Comparison of ENCODE assay signal across 9 cellular contexts in genomic region chr10:95236068-95236903, GRCh38. TPM values are rescaled to one million over a fixed set of nuclear protein-coding genes. Genes with fewer than 3 reads are reported as not detected.
DNase-seq lines count a peak whose midpoint lies in the region; ATAC-seq, FAIRE-seq and TF ChIP-seq lines count a peak whose summit lies in the region.
"Had no signal": no experiment of that assay in that cellular context is flagged by ENCODE, and none has a peak within 500 bp of the region (broad histone marks: within the 10 kb centered on the region; RNA-seq: fewer than 3 reads in every experiment).

No MANE protein-coding gene starts in this region.

- CTCF ChIA-PET in PC-3 (lab: Charles Lee): interaction anchor here (1.1 kb wide), 1 partner anchor 35 kb away, joined by 3 read pairs; no protein-coding TSS in a partner anchor
- CTCF ChIA-PET in HepG2 (lab: Yijun Ruan, JAX; ENCODE audit: low intra/inter-chr PET ratio, low total read pairs): no interaction called here
- CTCF ChIA-PET in HEK293T (lab: Yijun Ruan, JAX): interaction anchor here (1.5 kb wide), 1 partner anchor 130 kb away, joined by 4 read pairs; no protein-coding TSS in a partner anchor

- H3K4me3 ChIP-seq in left ventricle myocardium inferior (no peak overlapping the region), PC-3 (ENCODE audit: low read length) (peak overlapping the region; percentile 22; the same call in 1 of the 2 replicates), HepG2 (replicated peaks in 1 of 3; ENCODE audit: insufficient read depth in 1 of 3, low read depth in 2 of 3, low read length in 3 of 3) (no peak overlapping the region)

- H3F3A ChIP-seq in PC-3 (ENCODE audit: low read length, unreplicated experiment): peaks cover 6% of the 10 kb centered on the region

- no peak for TF ChIP-seq POLR2A in HepG2 (IDR thresholded peaks at IDR 0.05; ENCODE audit: insufficient read depth in 1 of 2, low read depth in 2 of 2, low read length in 2 of 2)

- H3K9me3 ChIP-seq in left ventricle myocardium inferior (replicated peaks): no peaks in the 10 kb centered on the region
- H3K9me3 ChIP-seq in PC-3 (ENCODE audit: low read length): no peaks in the 10 kb centered on the region
- no peaks in the 10 kb centered on the region for H3K9me3 ChIP-seq in HepG2 (ENCODE audit: low read length)

- H2AFZ ChIP-seq in PC-3 (ENCODE audit: low read length): no peak overlapping the region
- H2AFZ ChIP-seq in HepG2 (ENCODE audit: low read length): no peak overlapping the region

- peak overlapping the region; percentile 68 for H3K4me2 ChIP-seq in PC-3 (ENCODE audit: low read length)
- no peak overlapping the region for H3K4me2 ChIP-seq in HepG2 (ENCODE audit: low read depth, low read length)

- H3K9me2 ChIP-seq in PC-3 (replicated peaks; ENCODE audit: low read length): no peaks in the 10 kb centered on the region

- POLR2A ChIA-PET in PC-3 (lab: Charles Lee; ENCODE audit: unreplicated experiment) (no interaction called here), HepG2 (lab: Yijun Ruan, JAX) (no interaction called here), HEK293T (lab: Yijun Ruan, JAX) (no interaction called here)

- TF ChIP-seq EP300 in HepG2 (IDR thresholded peaks at IDR 0.05; ENCODE audit: low read depth in 2 of 2, low read length in 2 of 2) (no peak), HepG2 (CRISPR knock-in tag; IDR thresholded peaks at IDR 0.05; ENCODE audit: borderline replicate concordance) (no peak)

- intact Hi-C loops in left ventricle myocardium superior (cut with micrococcal nuclease) (no loop called here), left ventricle myocardium inferior (cut with micrococcal nuclease) (no loop called here), PC-3 (cut with micrococcal nuclease) (no loop called here), HepG2 (cut with micrococcal nuclease; ENCODE audit: unreplicated experiment) (no loop called here)

- no TSS peak for BruUV-seq in PC-3 (replicated peaks; lab: Mats Ljungman, UMichigan)
- no TSS peak for BruUV-seq in HepG2 (replicated peaks; lab: Mats Ljungman, UMichigan)

- no peak for DNase-seq in left ventricle myocardium superior
- DNase-seq in left ventricle myocardium inferior: no peak
- DNase-seq in PC-3: peak; percentile 73
- DNase-seq in glomerular visceral epithelial cell (ENCODE audit: extremely low spot score): peak; percentile 71
- no peak for DNase-seq in effector CD8-positive, alpha-beta T cell (lab: John Stamatoyannopoulos, UW)
- DNase-seq in HepG2 (ENCODE audit: low spot score): no peak
- DNase-seq in HEK293T (ENCODE audit: extremely low spot score): no peak

- TF ChIP-seq RAD21 in HepG2 (CRISPR knock-in tag; IDR thresholded peaks at IDR 0.05): no peak

- H3K79me2 ChIP-seq in PC-3 (ENCODE audit: low read length) (no peaks in the 10 kb centered on the region), HepG2 (ENCODE audit: insufficient read depth, low read length) (no peaks in the 10 kb centered on the region)

- H3K27ac ChIP-seq in left ventricle myocardium inferior (replicated peaks) (no peak overlapping the region), PC-3 (ENCODE audit: low read length) (peak overlapping the region; percentile 75), HepG2 (ENCODE audit: extremely low read length, insufficient read depth, low read length) (no peak overlapping the region)

- TF ChIP-seq CTCF in left ventricle myocardium inferior (IDR thresholded peaks at IDR 0.05; ENCODE audit: borderline replicate concordance) (no peak), PC-3 (conservative IDR thresholded peaks at IDR 0.05; ENCODE audit: low read depth, low read length) (no peak), HepG2 (CRISPR knock-in tag; IDR thresholded peaks at IDR 0.05) (no peak)

- peak; percentile 13 for ATAC-seq in left ventricle myocardium superior
- peak; percentile 96 for ATAC-seq in HG02870 (IDR thresholded peaks at IDR 0.05; ENCODE audit: unreplicated experiment)
- peak; percentile 60 for ATAC-seq in PC-3
- ATAC-seq in HepG2: no peak; the same call in 2 of the 3 replicates

- no peaks in the 10 kb centered on the region for H4K20me1 ChIP-seq in PC-3 (ENCODE audit: low read length)
- no peaks in the 10 kb centered on the region for H4K20me1 ChIP-seq in HepG2 (ENCODE audit: insufficient read depth, low read length)

- no peak for FAIRE-seq in HepG2 (lab: Jason Lieb, UNC)

- H3K9ac ChIP-seq in PC-3 (ENCODE audit: low read length) (no peak overlapping the region), HepG2 (ENCODE audit: insufficient read depth, low read depth, low read length) (no peak overlapping the region)

- in situ Hi-C loops in HepG2 (cut with HindIII; ENCODE audit: extremely low pct_ligation_motif_present, low pct_unique_long_range_greater_than_20kb): loop anchor here (25.0 kb wide), 1 partner anchor 599 kb away; no protein-coding TSS in a partner anchor

- H3K36me3 ChIP-seq in left ventricle myocardium inferior (peaks cover 79% of the 10 kb centered on the region), PC-3 (ENCODE audit: low read depth, low read length) (peaks cover 20% of the 10 kb centered on the region), HepG2 (replicated peaks in 1 of 2; ENCODE audit: control insufficient read depth in 1 of 2, insufficient read depth in 2 of 2, low read length in 2 of 2) (peaks cover 31 to 59% of the 10 kb centered on the region in 2 experiments; a peak in 4 of 5 replicates)

- H3K4me1 ChIP-seq in left ventricle myocardium inferior: peaks cover 20% of the 10 kb centered on the region
- peaks cover 37% of the 10 kb centered on the region for H3K4me1 ChIP-seq in PC-3 (ENCODE audit: insufficient read depth, low read length)
- H3K4me1 ChIP-seq in HepG2 (ENCODE audit: insufficient read depth, low read length): no peaks in the 10 kb centered on the region

- H3K27me3 ChIP-seq in left ventricle myocardium inferior (ENCODE audit: low read depth): no peaks in the 10 kb centered on the region
- H3K27me3 ChIP-seq in PC-3 (ENCODE audit: low read length): no peaks in the 10 kb centered on the region
- no peaks in the 10 kb centered on the region for H3K27me3 ChIP-seq in HepG2 (ENCODE audit: control insufficient read depth in 1 of 2, insufficient read depth in 2 of 2, low read length in 2 of 2)

- WGBS in HepG2 (ENCODE audit: low lambda C conversion rate): 97% methylated on average over 4 of the region's 6 CpGs

TF ChIP-seq in HEK293T, 16 proteins besides CTCF, POLR2A, EP300 and RAD21 (continues in another document):
- TF ChIP-seq ARNT (IDR thresholded peaks at IDR 0.05) (no peak), FOXA1 (IDR thresholded peaks at IDR 0.05) (no peak), CTBP1 (IDR thresholded peaks at IDR 0.05; ENCODE audit: borderline replicate concordance) (no peak), SUZ12 (IDR thresholded peaks at IDR 0.05) (no peak), HDGF (IDR thresholded peaks at IDR 0.05; ENCODE audit: borderline replicate concordance) (no peak), LEF1 (IDR thresholded peaks at IDR 0.05; ENCODE audit: borderline replicate concordance) (no peak)

RNA-seq across cellular contexts. Expression of gene ACSM6, which starts 42.2 kb away (rescaled TPM):
- total RNA-seq in left ventricle myocardium superior: not detected
- total RNA-seq in left ventricle myocardium inferior: not detected
- not detected in 2 replicates for total RNA-seq in PC-3 (2014; rRNA removed)
- total RNA-seq in HepG2 (2016; rRNA removed; fragmentation: Illumina TruSeq; extraction: Trizol): not detected in 2 replicates
- total RNA-seq in HepG2 (2016; cell fraction: cytosol; rRNA removed; fragmentation: Illumina TruSeq; extraction: Trizol; ENCODE audit: low read depth): not detected in 2 replicates
- not detected in 2 replicates for total RNA-seq in HepG2 (2016; cell fraction: insoluble cytoplasmic fraction; rRNA removed; fragmentation: Illumina TruSeq; extraction: Trizol)
- not detected in 2 replicates for total RNA-seq in HepG2 (2016; cell fraction: membrane; rRNA removed; fragmentation: Illumina TruSeq; extraction: Trizol)
- not detected in 2 replicates for total RNA-seq in HepG2 (2016; cell fraction: nucleus; rRNA removed; fragmentation: Illumina TruSeq; extraction: Trizol)
- not detected in 2 replicates for polyA plus RNA-seq in HepG2 (2011; rRNA removed)
- not detected in 2 replicates for polyA plus RNA-seq in HepG2 (2011; cell fraction: cytosol; rRNA removed)
- not detected in 2 replicates for polyA plus RNA-seq in HepG2 (2011; cell fraction: nucleus; rRNA removed)
- polyA plus RNA-seq in HepG2 (2012): not detected in 2 replicates
- polyA plus RNA-seq in HepG2 (2016; cell fraction: cytosol; fragmentation: Illumina TruSeq; extraction: Trizol; ENCODE audit: low read depth): not detected in 2 replicates
- not detected in 2 replicates for polyA plus RNA-seq in HepG2 (2016; cell fraction: insoluble cytoplasmic fraction; fragmentation: Illumina TruSeq; extraction: Trizol; ENCODE audit: low read depth)
- polyA plus RNA-seq in HepG2 (2016; cell fraction: membrane; fragmentation: Illumina TruSeq; extraction: Trizol; ENCODE audit: low read depth): not detected in 2 replicates
- not detected in 2 replicates for polyA plus RNA-seq in HepG2 (2016; cell fraction: nucleus; fragmentation: Illumina TruSeq; extraction: Trizol; ENCODE audit: insufficient read depth, low read depth)
- polyA minus RNA-seq in HepG2 (2011; rRNA and poly(A)+ RNA removed; ENCODE audit: low replicate concordance): not detected in 2 replicates
- polyA minus RNA-seq in HepG2 (2011; cell fraction: cytosol; rRNA and poly(A)+ RNA removed): not detected in 2 replicates
- polyA minus RNA-seq in HepG2 (2011; cell fraction: nucleus; rRNA and poly(A)+ RNA removed): not detected in 2 replicates
- total RNA-seq: dermis microvascular lymphatic vessel endothelial cell had no signal

RNA-seq across cellular contexts. Expression of gene PDLIM1, which starts 54.5 kb away (rescaled TPM):
- 231 TPM for total RNA-seq in left ventricle myocardium superior
- total RNA-seq in left ventricle myocardium inferior: 358 TPM
- total RNA-seq in PC-3 (2014; rRNA removed): 28.2 and 48.7 TPM in 2 replicates
- total RNA-seq in HepG2 (2016; rRNA removed; fragmentation: Illumina TruSeq; extraction: Trizol): 123 and 183 TPM in 2 replicates
- 60.3 and 60.8 TPM in 2 replicates for total RNA-seq in HepG2 (2016; cell fraction: cytosol; rRNA removed; fragmentation: Illumina TruSeq; extraction: Trizol; ENCODE audit: low read depth)
- total RNA-seq in HepG2 (2016; cell fraction: insoluble cytoplasmic fraction; rRNA removed; fragmentation: Illumina TruSeq; extraction: Trizol): 116 and 166 TPM in 2 replicates
- total RNA-seq in HepG2 (2016; cell fraction: membrane; rRNA removed; fragmentation: Illumina TruSeq; extraction: Trizol): 123 and 134 TPM in 2 replicates
- 78.1 and 97.1 TPM in 2 replicates for total RNA-seq in HepG2 (2016; cell fraction: nucleus; rRNA removed; fragmentation: Illumina TruSeq; extraction: Trizol)
- polyA plus RNA-seq in HepG2 (2011; rRNA removed): 109 and 119 TPM in 2 replicates
- 149 and 160 TPM in 2 replicates for polyA plus RNA-seq in HepG2 (2011; cell fraction: cytosol; rRNA removed)
- 55.5 and 63.7 TPM in 2 replicates for polyA plus RNA-seq in HepG2 (2011; cell fraction: nucleus; rRNA removed)
- polyA plus RNA-seq in HepG2 (2012): 173 and 180 TPM in 2 replicates
- 184 TPM in 2 replicates for polyA plus RNA-seq in HepG2 (2016; cell fraction: cytosol; fragmentation: Illumina TruSeq; extraction: Trizol; ENCODE audit: low read depth)
- polyA plus RNA-seq in HepG2 (2016; cell fraction: insoluble cytoplasmic fraction; fragmentation: Illumina TruSeq; extraction: Trizol; ENCODE audit: low read depth): 383 and 451 TPM in 2 replicates
- polyA plus RNA-seq in HepG2 (2016; cell fraction: membrane; fragmentation: Illumina TruSeq; extraction: Trizol; ENCODE audit: low read depth): 281 and 307 TPM in 2 replicates
- polyA plus RNA-seq in HepG2 (2016; cell fraction: nucleus; fragmentation: Illumina TruSeq; extraction: Trizol; ENCODE audit: insufficient read depth, low read depth): 213 and 214 TPM in 2 replicates
- polyA minus RNA-seq in HepG2 (2011; rRNA and poly(A)+ RNA removed; ENCODE audit: low replicate concordance): 16.6 and 146 TPM in 2 replicates
- 132 and 136 TPM in 2 replicates for polyA minus RNA-seq in HepG2 (2011; cell fraction: cytosol; rRNA and poly(A)+ RNA removed)
- polyA minus RNA-seq in HepG2 (2011; cell fraction: nucleus; rRNA and poly(A)+ RNA removed): 53.7 and 70.4 TPM in 2 replicates

Comparison
In these comparisons a context has a peak if more than half of its experiments do, and no peak if none do; other contexts are left out.
1. DNase-seq: peak in PC-3 (single experiment) and glomerular visceral epithelial cell (single experiment); none in left ventricle myocardium superior (single experiment), left ventricle myocardium inferior (single experiment), effector CD8-positive, alpha-beta T cell (single experiment), HepG2 (single experiment) and HEK293T (single experiment).